8 cellular contexts compared by ENCODE assay signal in the genomic region with DNA sequence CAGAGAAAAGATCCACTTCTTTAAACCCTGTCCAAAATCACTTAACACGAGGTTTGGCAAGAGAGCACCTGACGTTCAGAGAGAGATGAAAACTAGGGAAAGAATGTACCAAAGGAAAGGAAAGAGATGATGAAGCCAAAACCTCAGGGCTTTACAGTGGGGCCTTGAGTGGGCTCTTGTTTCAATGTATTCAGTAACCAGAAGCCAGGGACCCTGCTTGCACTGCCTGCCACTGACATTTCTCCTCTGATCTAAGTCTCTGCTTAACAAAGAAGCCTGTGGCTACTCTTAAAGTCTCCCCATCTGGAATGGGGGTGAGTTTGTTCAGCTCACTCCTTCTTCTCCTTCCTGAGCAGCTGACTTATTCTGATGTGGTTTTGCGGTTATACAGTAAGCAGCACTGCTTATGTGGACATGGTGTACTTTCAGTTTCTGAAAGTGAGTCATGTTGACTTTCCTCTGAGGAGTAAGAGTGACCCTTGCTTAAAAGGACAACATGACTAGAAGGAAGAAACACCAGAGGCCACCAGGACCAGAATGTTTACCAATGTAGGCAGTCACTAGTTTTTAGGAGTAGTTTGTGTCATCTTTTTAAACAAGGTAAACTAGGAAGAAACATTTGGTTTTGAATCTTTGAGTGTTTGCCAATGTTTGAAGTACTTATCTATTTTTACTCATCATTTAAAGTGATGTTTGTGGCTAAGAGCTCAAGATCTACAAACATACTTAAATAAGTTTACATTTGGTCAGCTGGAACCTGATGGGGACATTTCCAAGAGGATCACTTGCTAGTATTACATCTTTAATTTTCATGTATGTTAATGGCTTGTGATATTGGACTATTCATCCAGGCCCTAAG.
DNase-seq lines count a peak whose midpoint lies in the region; ATAC-seq and TF ChIP-seq lines count a peak whose summit lies in the region.

No MANE protein-coding gene starts in this region.

- peak overlapping the region; percentile 37 for H3K27ac Mint-ChIP-seq in activated CD4-positive, alpha-beta T cell treated with anti-CD3 and anti-CD28 coated beads, Interleukin-2, amount 10 ng/mL, durations not matched to agents 7 days and 5 days

- H3K4me1 Mint-ChIP-seq in activated CD4-positive, alpha-beta T cell treated with anti-CD3 and anti-CD28 coated beads, Interleukin-2, amount 10 ng/mL, durations not matched to agents 7 days and 5 days = peaks cover 34% of the 10 kb centered on the region

- H3K9ac ChIP-seq in KMS-11 = no peak overlapping the region

- TF ChIP-seq EP300 in gastroesophageal sphincter (IDR thresholded peaks at IDR 0.05) = no peak

- DNase-seq in activated CD4-positive, CD25-positive, alpha-beta regulatory T cell (lab: John Stamatoyannopoulos, UW) = no peak
- peak; percentile 99 for DNase-seq in H4 (ENCODE audit: low spot score)
- DNase-seq in activated CD4-positive, alpha-beta T cell treated with anti-CD3 and anti-CD28 coated beads, Interleukin-2, amount 10 ng/mL, durations not matched to agents 7 days and 5 days = peak; percentile 70
- peak; percentile 91 for DNase-seq in smooth muscle cell of the brain vasculature (ENCODE audit: low read depth, low spot score)
- no peak for DNase-seq in GM19240 (ENCODE audit: insufficient read length, low spot score)

- peak overlapping the region; percentile 30 for H3K4me2 ChIP-seq in KMS-11

- H3K36me3 ChIP-seq in KMS-11 (ENCODE audit: insufficient read depth) (no peaks in the 10 kb centered on the region), gastroesophageal sphincter (no peaks in the 10 kb centered on the region)

- H3K4me3 ChIP-seq in KMS-11 (IDR thresholded peaks at IDR 0.05; ENCODE audit: insufficient read depth, low read depth, low read length) (peak overlapping the region; percentile 75), gastroesophageal sphincter (no peak overlapping the region)

- 40 to 55% methylated on average over 3 of the region's 3 CpGs for WGBS in gastroesophageal sphincter (ENCODE audit: low coverage in 1 of 2), 2 donors

- CTCF ChIA-PET in activated CD4-positive, alpha-beta T cell treated with anti-CD3 and anti-CD28 coated beads, Interleukin-2, amount 10 ng/mL, durations not matched to agents 7 days and 5 days (lab: Charles Lee) = interaction anchor here (1.1 kb wide), 1 partner anchor 456 kb away, joined by 5 read pairs; no protein-coding TSS in a partner anchor

- peaks cover 23% of the 10 kb centered on the region for H3K27me3 Mint-ChIP-seq in activated CD4-positive, alpha-beta T cell treated with anti-CD3 and anti-CD28 coated beads, Interleukin-2, amount 10 ng/mL, durations not matched to agents 7 days and 5 days

- peak; percentile 83 for ATAC-seq in activated CD4-positive, CD25-positive, alpha-beta regulatory T cell treated with anti-CD3 and anti-CD28 coated beads, Interleukin-2, amount 50 U/mL, for 24 hours
- peak; percentile 79 for ATAC-seq in gastroesophageal sphincter

- TF ChIP-seq CTCF in KMS-11 (conservative IDR thresholded peaks at IDR 0.05; ENCODE audit: low read depth, low read length) = no peak
- TF ChIP-seq CTCF in gastroesophageal sphincter (IDR thresholded peaks at IDR 0.05) = no peak

- peak overlapping the region; percentile 44 for H3K4me3 Mint-ChIP-seq in activated CD4-positive, alpha-beta T cell treated with anti-CD3 and anti-CD28 coated beads, Interleukin-2, amount 10 ng/mL, durations not matched to agents 7 days and 5 days

- H3K4me1 ChIP-seq in KMS-11 (ENCODE audit: low read depth, poor library complexity, severe bottlenecking) (peaks cover 29% of the 10 kb centered on the region), gastroesophageal sphincter (peaks cover 4 to 21% (median 14%) of the 10 kb centered on the region in 3 donors)

- no peaks in the 10 kb centered on the region for H3K9me3 ChIP-seq in gastroesophageal sphincter

- no peaks in the 10 kb centered on the region for H3K79me2 ChIP-seq in KMS-11 (ENCODE audit: insufficient read depth, low read depth)

- no peak overlapping the region for H2AFZ ChIP-seq in KMS-11 (ENCODE audit: low read depth)

- peaks cover 2% of the 10 kb centered on the region for H3K36me3 Mint-ChIP-seq in activated CD4-positive, alpha-beta T cell treated with anti-CD3 and anti-CD28 coated beads, Interleukin-2, amount 10 ng/mL, durations not matched to agents 7 days and 5 days (ENCODE audit: low read depth)

- H3K27ac ChIP-seq in KMS-11 (no peak overlapping the region), gastroesophageal sphincter (peak overlapping the region; percentile 18 to 69 (median 50))

- no peaks in the 10 kb centered on the region for H4K20me1 ChIP-seq in KMS-11 (ENCODE audit: insufficient read depth)

- no peak for TF ChIP-seq POLR2A in gastroesophageal sphincter (IDR thresholded peaks at IDR 0.05)

- peaks cover 4% of the 10 kb centered on the region for H3K9me3 Mint-ChIP-seq in activated CD4-positive, alpha-beta T cell treated with anti-CD3 and anti-CD28 coated beads, Interleukin-2, amount 10 ng/mL, durations not matched to agents 7 days and 5 days

- H3K27me3 ChIP-seq in KMS-11 (ENCODE audit: insufficient read depth, low read depth) (no peaks in the 10 kb centered on the region; the same call in 1 of the 2 replicates), gastroesophageal sphincter (peaks cover 4% of the 10 kb centered on the region)

- POLR2A ChIA-PET in activated CD4-positive, alpha-beta T cell treated with anti-CD3 and anti-CD28 coated beads, Interleukin-2, amount 10 ng/mL, durations not matched to agents 7 days and 5 days (lab: Charles Lee) = no interaction called here

Comparison
In these comparisons a context has a peak if more than half of its experiments do, and no peak if none do; other contexts are left out.
1. DNase-seq: peak in H4 (single experiment), activated CD4-positive, alpha-beta T cell treated with anti-CD3 and anti-CD28 coated beads, Interleukin-2, amount 10 ng/mL, durations not matched to agents 7 days and 5 days (single experiment) and smooth muscle cell of the brain vasculature (single experiment); none in activated CD4-positive, CD25-positive, alpha-beta regulatory T cell (0 of 4) and GM19240 (single experiment).